ENCODE assay signal across 23 cellular contexts in the genomic region with DNA sequence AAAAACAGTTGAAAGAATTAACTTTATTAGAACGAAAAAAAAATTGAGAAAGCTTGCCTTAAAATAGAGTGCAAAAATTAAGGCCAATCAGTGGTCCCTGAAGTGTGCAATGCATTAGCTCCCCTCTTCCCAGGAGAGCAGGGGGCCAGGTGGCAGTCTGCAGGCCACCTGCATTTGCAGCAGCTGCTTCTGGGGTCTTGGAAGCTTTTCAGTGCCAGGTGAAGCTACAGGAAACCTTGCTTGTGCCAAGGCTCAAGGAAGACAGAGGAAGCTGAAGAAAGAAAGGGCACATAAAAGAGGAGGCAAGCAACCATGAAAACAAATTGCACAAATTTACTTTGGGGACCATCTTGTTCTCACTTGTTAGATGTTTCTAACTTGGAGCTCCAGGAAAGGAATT.
"Had no signal": no experiment of that assay in that cellular context is flagged by ENCODE, and none has a peak within 500 bp of the region (broad histone marks: within the 10 kb centered on the region; RNA-seq: fewer than 3 reads in every experiment).

No MANE protein-coding gene starts in this region.

- H3K27ac ChIP-seq: adrenal gland, coronary artery, esophagus muscularis mucosa, gastrocnemius medialis, neutrophil, ovary, prostate gland, testis, vagina had no signal

- H3K4me1 ChIP-seq: adrenal gland, esophagus muscularis mucosa, gastrocnemius medialis, prostate gland, testis, vagina had no signal

- DNase-seq: activated B cell treated with CpG ODN at 0.5 μM for 24 hours; activated CD4-positive, alpha-beta T cell treated with anti-CD3 and anti-CD28 coated beads for 4 hours; activated CD4-positive, alpha-beta T cell treated with anti-CD3 and anti-CD28 coated beads, Interleukin-2, amount 50 U/mL, for 48 hours; activated CD8-positive, alpha-beta memory T cell treated with anti-CD3 and anti-CD28 coated beads, Interleukin-2, amount 50 U/mL, for 48 hours; activated naive CD4-positive, alpha-beta T cell; activated T-cell treated with anti-CD3 and anti-CD28 coated beads, Interleukin-2, amount 50 U/mL, for 4 hours; adrenal gland; central memory CD4-positive, alpha-beta T cell; gastrocnemius medialis; head of caudate nucleus; hypothalamus; left cardiac atrium; ovary; stimulated activated CD4-positive, alpha-beta T cell treated with anti-CD3 and anti-CD28 coated beads, Interleukin-4, amount 100 ng/mL, for 1 hour; stimulated activated naive CD4-positive, alpha-beta T cell; testis had no signal

- H3K27me3 ChIP-seq: adrenal gland, esophagus muscularis mucosa, gastrocnemius medialis, neutrophil, ovary, testis, vagina had no signal

- H3K36me3 ChIP-seq: adrenal gland, esophagus muscularis mucosa, gastrocnemius medialis, neutrophil, ovary, prostate gland, vagina had no signal

- FAIRE-seq: astrocyte, islet of Langerhans had no signal

- ATAC-seq: activated T-cell treated with anti-CD3 and anti-CD28 coated beads, Interleukin-2, amount 50 U/mL, for 4 hours; gastrocnemius medialis; left cardiac atrium had no signal

- H3K4me3 ChIP-seq: adrenal gland, coronary artery, esophagus muscularis mucosa, gastrocnemius medialis, ovary, prostate gland, testis, vagina had no signal

- H3K9me3 ChIP-seq: adrenal gland, esophagus muscularis mucosa, gastrocnemius medialis, neutrophil, ovary, prostate gland, testis, vagina had no signal
